8 cellular contexts compared by ENCODE assay signal in genomic region chr15:70111203-70112017, GRCh38. TPM values are rescaled to one million over a fixed set of nuclear protein-coding genes. Genes with fewer than 3 reads are reported as not detected.
DNase-seq lines count a peak whose midpoint lies in the region; FAIRE-seq and TF ChIP-seq lines count a peak whose summit lies in the region.

No MANE protein-coding gene starts in this region.

- peak; percentile 67 for DNase-seq in H4 (ENCODE audit: low spot score)
- peak; percentile 73 for DNase-seq in NCI-H345 (lab: John Stamatoyannopoulos, UW)
- peak; percentile 71 for DNase-seq in MCF 10A (ENCODE audit: unreplicated experiment)
- DNase-seq in iris pigment epithelial cell (ENCODE audit: low read depth) = peak; percentile 92
- no peak for DNase-seq in stimulated activated CD8-positive, alpha-beta memory T cell treated with anti-CD3 and anti-CD28 coated beads, Interleukin-4, amount 100 ng/mL, for 48 hours
- DNase-seq in GM19239 (ENCODE audit: insufficient read length, low spot score) = no peak
- DNase-seq in stimulated activated CD4-positive, alpha-beta T cell treated with anti-CD3 and anti-CD28 coated beads, Interleukin-1b, Interleukin-23, amount 100 ng/mL, for 48 hours = no peak

- intact Hi-C loops in MCF 10A (cut with micrococcal nuclease) = loop anchor here (1.0 kb wide), 1 partner anchor 10 kb away; no protein-coding TSS in a partner anchor

- no TSS peak for BruUV-seq in MCF 10A (replicated peaks; lab: Mats Ljungman, UMichigan)

- POLR2A ChIA-PET in MCF 10A (lab: Yijun Ruan, JAX) = interaction anchor here (0.6 to 3.8 kb wide), 6 partner anchors 10 to 648 kb away, joined by 3 to 53 read pairs (median 3); partner anchors contain the start of gene TLE3

- H3K9me3 Mint-ChIP-seq in MCF 10A (ENCODE audit: unreplicated experiment) = no peaks in the 10 kb centered on the region

- FAIRE-seq in GM19239 (lab: Jason Lieb, UNC) = no peak

- peak overlapping the region; percentile 18 for H3K27ac ChIP-seq in stomach smooth muscle (ENCODE audit: low read length)

- H3K4me1 Mint-ChIP-seq in MCF 10A (ENCODE audit: insufficient read depth, unreplicated experiment) = peaks cover 13% of the 10 kb centered on the region

- peak overlapping the region; percentile 28 for H3K4me3 Mint-ChIP-seq in MCF 10A (ENCODE audit: unreplicated experiment)

- no peaks in the 10 kb centered on the region for H3K27me3 ChIP-seq in stomach smooth muscle (ENCODE audit: control insufficient read depth in 1 of 2, insufficient read depth in 2 of 2, low read length in 2 of 2)

- no peak for TF ChIP-seq CTCF in MCF 10A (IDR thresholded peaks at IDR 0.05; ENCODE audit: unreplicated experiment)

- H3K27ac Mint-ChIP-seq in MCF 10A (ENCODE audit: low read depth, unreplicated experiment) = no peak overlapping the region

- no peak overlapping the region for H3K4me3 ChIP-seq in stomach smooth muscle (ENCODE audit: low read length in 2 of 2)

- H3K9ac ChIP-seq in stomach smooth muscle (ENCODE audit: low read length in 2 of 2) = peak overlapping the region in 1 of 2 donors; percentile 11

- CTCF ChIA-PET in MCF 10A (lab: Yijun Ruan, JAX) = interaction anchor here (0.6 to 1.2 kb wide), 2 partner anchors 10 to 13 kb away, joined by 6 read pairs; no protein-coding TSS in a partner anchor

- H3K27me3 Mint-ChIP-seq in MCF 10A (ENCODE audit: insufficient read depth, unreplicated experiment) = peaks cover 15% of the 10 kb centered on the region

- no peaks in the 10 kb centered on the region for H3K36me3 ChIP-seq in stomach smooth muscle (ENCODE audit: control insufficient read depth in 2 of 2, insufficient read depth in 2 of 2, low read length in 2 of 2)

- peaks cover 12% of the 10 kb centered on the region for H3K4me1 ChIP-seq in stomach smooth muscle (ENCODE audit: control insufficient read depth, insufficient read depth, low read length)

- no peaks in the 10 kb centered on the region for H3K36me3 Mint-ChIP-seq in MCF 10A (ENCODE audit: insufficient read depth, unreplicated experiment)

- no peaks in the 10 kb centered on the region for H3K9me3 ChIP-seq in stomach smooth muscle (ENCODE audit: control insufficient read depth in 2 of 2, low read length in 2 of 2)

RNA-seq across cellular contexts. Expression of gene TLE3, which starts 13.7 kb away (rescaled TPM):
- 17.5 and 24.9 TPM in 2 replicates for total RNA-seq in H4 (2014; rRNA removed; shearing (Covaris generic))
- total RNA-seq in MCF 10A (2022) = 21.6 and 23.2 TPM in 2 replicates

Comparison
In these comparisons a context has a peak if more than half of its experiments do, and no peak if none do; other contexts are left out.
1. DNase-seq: peak in H4 (single experiment), NCI-H345 (single experiment), MCF 10A (single experiment) and iris pigment epithelial cell (single experiment); none in stimulated activated CD8-positive, alpha-beta memory T cell treated with anti-CD3 and anti-CD28 coated beads, Interleukin-4, amount 100 ng/mL, for 48 hours (single experiment), GM19239 (single experiment) and stimulated activated CD4-positive, alpha-beta T cell treated with anti-CD3 and anti-CD28 coated beads, Interleukin-1b, Interleukin-23, amount 100 ng/mL, for 48 hours (single experiment).